ENCODE assay signal across 31 cellular contexts in the genomic region with DNA sequence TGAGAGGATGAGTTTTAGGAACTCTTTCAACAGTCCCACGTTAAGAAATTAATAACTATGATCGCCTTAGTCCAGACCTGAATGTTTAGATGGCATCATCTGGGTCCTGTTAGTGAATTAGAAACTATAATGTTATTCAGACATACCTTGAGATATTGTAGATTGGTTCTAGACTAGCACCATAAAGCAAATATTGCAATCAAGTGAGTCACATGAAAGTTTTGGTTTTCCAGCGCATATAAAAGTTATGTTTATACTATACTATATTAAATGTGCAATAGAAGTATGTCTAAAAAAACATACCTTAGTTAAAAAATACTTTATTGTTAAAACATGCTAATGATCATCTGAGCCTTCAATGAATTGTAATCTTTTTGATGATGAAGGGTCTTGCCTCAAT.
"Had no signal": no experiment of that assay in that cellular context is flagged by ENCODE, and none has a peak within 500 bp of the region (broad histone marks: within the 10 kb centered on the region; RNA-seq: fewer than 3 reads in every experiment).

No MANE protein-coding gene starts in this region.

- H3K36me3 ChIP-seq: adrenal gland, ascending aorta, brain microvascular endothelial cell, breast epithelium, cardiac muscle cell had no signal

- H3K27me3 ChIP-seq: adrenal gland, ascending aorta, body of pancreas, brain microvascular endothelial cell, breast epithelium, cardiac muscle cell had no signal

- ATAC-seq: activated naive CD4-positive, alpha-beta T cell treated with anti-CD3 and anti-CD28 coated beads, Interleukin-2, amount 50 U/mL, for 72 hours; activated naive CD8-positive, alpha-beta T cell treated with anti-CD3 and anti-CD28 coated beads, Interleukin-2, amount 50 U/mL, for 24 hours; activated T-cell treated with anti-CD3 and anti-CD28 coated beads, Interleukin-2, amount 50 U/mL, for 4 hours; activated T-cell treated with anti-CD3 and anti-CD28 coated beads, Interleukin-2, amount 50 U/mL, for 72 hours; activated T-helper 17 cell treated with anti-CD3 and anti-CD28 coated beads, Interleukin-2, amount 50 U/mL, for 72 hours; body of pancreas had no signal

- H3K4me1 ChIP-seq: adrenal gland, ascending aorta, body of pancreas, breast epithelium had no signal

- H3K9me3 ChIP-seq: adrenal gland, ascending aorta, body of pancreas, breast epithelium had no signal

- DNase-seq: activated effector memory CD4-positive, alpha-beta T cell treated with anti-CD3 and anti-CD28 coated beads, Interleukin-2, amount 50 U/mL, for 16 hours; activated effector memory CD4-positive, alpha-beta T cell treated with Interleukin-2 at 50 U/mL for 16 hours; activated gamma-delta T cell; activated gamma-delta T cell treated with Interleukin-2 at 50 U/mL for 16 hours; activated naive CD4-positive, alpha-beta T cell; activated naive CD4-positive, alpha-beta T cell treated with anti-CD3 and anti-CD28 coated beads for 36 hours; activated naive CD4-positive, alpha-beta T cell treated with anti-CD3 and anti-CD28 coated beads, Interleukin-2, amount 10 ng/mL, durations not matched to agents 7 days and 5 days; activated naive CD4-positive, alpha-beta T cell treated with anti-CD3 and anti-CD28 coated beads, Interleukin-2, amount 50 U/mL, for 16 hours; activated naive CD4-positive, alpha-beta T cell treated with Interleukin-2 at 50 U/mL for 16 hours; activated naive CD8-positive, alpha-beta T cell treated with anti-CD3 and anti-CD28 coated beads for 36 hours; activated naive CD8-positive, alpha-beta T cell treated with anti-CD3 and anti-CD28 coated beads, Interleukin-2, amount 10 ng/mL, durations not matched to agents 7 days and 5 days; activated naive CD8-positive, alpha-beta T cell treated with anti-CD3 and anti-CD28 coated beads, Interleukin-2, amount 50 U/mL, for 24 hours; activated T-cell treated with anti-CD3 and anti-CD28 coated beads, Interleukin-2, amount 50 U/mL, for 24 hours; activated T-cell treated with anti-CD3 and anti-CD28 coated beads, Interleukin-2, amount 50 U/mL, for 4 hours; activated T-cell treated with anti-CD3 and anti-CD28 coated beads, Interleukin-2, amount 50 U/mL, for 48 hours; activated T-cell treated with anti-CD3 and anti-CD28 coated beads, Interleukin-2, amount 50 U/mL, for 72 hours; adrenal gland; amniotic stem cell; amygdala; anterior cingulate cortex; aorta; body of pancreas; brain microvascular endothelial cell; caudate nucleus; central memory CD4-positive, alpha-beta T cell; cerebellar nuclear complex had no signal

- H3K27ac ChIP-seq: adrenal gland, ascending aorta, body of pancreas, brain microvascular endothelial cell, breast epithelium, cardiac muscle cell had no signal

- H3K4me3 ChIP-seq: adrenal gland, ascending aorta, body of pancreas, breast epithelium, cardiac muscle cell had no signal
